1 cellular context compared by ENCODE assay signal in the genomic region with DNA sequence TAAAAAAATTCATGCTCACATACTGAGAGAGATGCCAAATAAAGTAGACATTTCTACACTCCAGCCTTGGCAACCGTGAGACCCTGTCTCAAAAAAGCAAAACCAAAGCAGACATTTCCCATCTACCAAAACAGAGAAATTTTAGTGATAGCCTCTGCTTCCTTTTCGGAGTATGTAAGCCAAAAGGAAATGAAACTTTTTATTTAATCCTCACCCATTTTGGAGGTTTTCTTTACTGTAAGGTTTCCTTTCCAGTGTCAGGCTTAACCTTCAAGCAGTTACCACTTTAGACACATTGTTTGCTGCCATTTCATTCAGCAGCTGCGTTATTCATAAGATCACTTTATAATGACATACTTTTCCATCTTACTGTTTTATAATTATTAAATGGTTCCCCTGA.
TF ChIP-seq lines count a peak whose summit lies in the region.

No MANE protein-coding gene starts in this region.

TF ChIP-seq in GM12878, 131 proteins besides CTCF, POLR2A, EP300 and RAD21 (continued from another document):
- TF ChIP-seq, protein P1, sequence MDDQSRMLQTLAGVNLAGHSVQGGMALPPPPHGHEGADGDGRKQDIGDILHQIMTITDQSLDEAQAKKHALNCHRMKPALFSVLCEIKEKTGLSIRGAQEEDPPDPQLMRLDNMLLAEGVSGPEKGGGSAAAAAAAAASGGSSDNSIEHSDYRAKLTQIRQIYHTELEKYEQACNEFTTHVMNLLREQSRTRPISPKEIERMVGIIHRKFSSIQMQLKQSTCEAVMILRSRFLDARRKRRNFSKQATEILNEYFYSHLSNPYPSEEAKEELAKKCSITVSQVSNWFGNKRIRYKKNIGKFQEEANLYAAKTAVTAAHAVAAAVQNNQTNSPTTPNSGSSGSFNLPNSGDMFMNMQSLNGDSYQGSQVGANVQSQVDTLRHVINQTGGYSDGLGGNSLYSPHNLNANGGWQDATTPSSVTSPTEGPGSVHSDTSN (IDR thresholded peaks at IDR 0.05; ENCODE audit: insufficient replicate concordance, low read depth, low read length): no peak
- TF ChIP-seq WRNIP1 (IDR thresholded peaks at IDR 0.05; ENCODE audit: borderline replicate concordance, low read depth, low read length): no peak
- TF ChIP-seq, protein P2, sequence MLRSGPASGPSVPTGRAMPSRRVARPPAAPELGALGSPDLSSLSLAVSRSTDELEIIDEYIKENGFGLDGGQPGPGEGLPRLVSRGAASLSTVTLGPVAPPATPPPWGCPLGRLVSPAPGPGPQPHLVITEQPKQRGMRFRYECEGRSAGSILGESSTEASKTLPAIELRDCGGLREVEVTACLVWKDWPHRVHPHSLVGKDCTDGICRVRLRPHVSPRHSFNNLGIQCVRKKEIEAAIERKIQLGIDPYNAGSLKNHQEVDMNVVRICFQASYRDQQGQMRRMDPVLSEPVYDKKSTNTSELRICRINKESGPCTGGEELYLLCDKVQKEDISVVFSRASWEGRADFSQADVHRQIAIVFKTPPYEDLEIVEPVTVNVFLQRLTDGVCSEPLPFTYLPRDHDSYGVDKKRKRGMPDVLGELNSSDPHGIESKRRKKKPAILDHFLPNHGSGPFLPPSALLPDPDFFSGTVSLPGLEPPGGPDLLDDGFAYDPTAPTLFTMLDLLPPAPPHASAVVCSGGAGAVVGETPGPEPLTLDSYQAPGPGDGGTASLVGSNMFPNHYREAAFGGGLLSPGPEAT (IDR thresholded peaks at IDR 0.05; ENCODE audit: low read depth): 0 out of 2 replicates have a peak, but pooled peaks have one; percentile 19
- TF ChIP-seq ETV6 (conservative IDR thresholded peaks at IDR 0.05 in 1 of 2, IDR thresholded peaks at IDR 0.05 in 1 of 2; ENCODE audit: borderline replicate concordance in 1 of 2, low read depth in 1 of 2): peak in 1 of 2 experiments; percentile 63; a peak in 1 of 4 replicates
- TF ChIP-seq PAX8 (IDR thresholded peaks at IDR 0.05): no peak
- TF ChIP-seq MYB (IDR thresholded peaks at IDR 0.05; ENCODE audit: borderline replicate concordance, low read depth, low read length): no peak
- TF ChIP-seq BRCA1 (IDR thresholded peaks at IDR 0.05; ENCODE audit: low read depth, low read length): no peak
- 0 out of 2 replicates have a peak, but pooled peaks have one; percentile 45 for TF ChIP-seq CBX5 (IDR thresholded peaks at IDR 0.05; ENCODE audit: low read depth)
- no peak for TF ChIP-seq HDAC6 (IDR thresholded peaks at IDR 0.05; ENCODE audit: unreplicated experiment)
